ENCODE assay signal across 8 cellular contexts in genomic region chr10:97319671-97320479, GRCh38. TPM values are rescaled to one million over a fixed set of nuclear protein-coding genes. Genes with fewer than 3 reads are reported as not detected.
DNase-seq lines count a peak whose midpoint lies in the region; ATAC-seq and TF ChIP-seq lines count a peak whose summit lies in the region.

No MANE protein-coding gene starts in this region.

- POLR2A ChIA-PET in BJ (lab: Charles Lee) (no interaction called here), activated B cell treated with CpG ODN at 0.5 μM for 24 hours (lab: Charles Lee) (interaction anchor here (0.6 to 2.2 kb wide), 11 partner anchors 9 to 1230 kb away, joined by 3 to 41 read pairs (median 4); partner anchors contain the start of genes FRAT2 and RRP12)

- DNase-seq in BJ (ENCODE audit: low read depth) (no peak), activated B cell treated with CpG ODN at 0.5 μM for 24 hours (peak; percentile 72), kidney tubule cell (ENCODE audit: low spot score) (peak; percentile 51), DMS79 treated with DMSO at 0.1 percent for 48 hours (lab: John Stamatoyannopoulos, UW) (no peak)
- peak; percentile 60 for DNase-seq in central memory CD4-positive, alpha-beta T cell
- DNase-seq in stimulated activated CD4-positive, alpha-beta T cell treated with anti-CD3 and anti-CD28 coated beads, Interleukin-2, amount 100 ng/mL, for 24 hours = peak; percentile 64 to 69

- peaks cover 30% of the 10 kb centered on the region for H3K4me1 Mint-ChIP-seq in activated B cell treated with CpG ODN at 0.5 μM for 24 hours

- no peaks in the 10 kb centered on the region for H3K27me3 ChIP-seq in BJ (ENCODE audit: control insufficient read depth, insufficient read depth, low read length)
- H3K27me3 ChIP-seq in HUES48 (ENCODE audit: control insufficient read depth, insufficient read depth, low read length) = peaks cover 28% of the 10 kb centered on the region

- CTCF ChIA-PET in BJ (lab: Yijun Ruan, JAX) (interaction anchor here (1.0 to 1.7 kb wide), 2 partner anchors 13 to 46 kb away, joined by 4 to 6 read pairs; no protein-coding TSS in a partner anchor), activated B cell treated with CpG ODN at 0.5 μM for 24 hours (lab: Charles Lee) (interaction anchor here (1.1 to 2.6 kb wide), 4 partner anchors 13 to 81 kb away, joined by 3 to 9 read pairs (median 6); partner anchors contain the start of genes FRAT2 and RRP12)

- intact Hi-C loops in activated B cell treated with CpG ODN at 0.5 μM for 24 hours (cut with micrococcal nuclease) = loop anchor here (1.0 to 5.0 kb wide), 5 partner anchors 14 to 81 kb away; partner anchors contain the start of genes ARHGAP19, FRAT2 and RRP12

- peak overlapping the region; percentile 91 for H3K27ac Mint-ChIP-seq in activated B cell treated with CpG ODN at 0.5 μM for 24 hours

- H3K27ac ChIP-seq in HUES48 (ENCODE audit: low read depth, low read length) = peak overlapping the region; percentile 98

- peak overlapping the region; percentile 43 for H3K9ac ChIP-seq in HUES48 (ENCODE audit: low read depth, low read length)

- H3K4me3 ChIP-seq in BJ (ENCODE audit: low read depth, low read length) (peak overlapping the region; percentile 63), HUES48 (ENCODE audit: low read depth, low read length) (peak overlapping the region; percentile 82)

- no peak for TF ChIP-seq CTCF in BJ (IDR thresholded peaks at IDR 0.05; ENCODE audit: insufficient read depth, low read depth, low read length)
- TF ChIP-seq CTCF in activated B cell treated with CpG ODN at 0.5 μM for 24 hours (IDR thresholded peaks at IDR 0.05) = no peak

- H3K9me3 ChIP-seq in HUES48 (ENCODE audit: control insufficient read depth, insufficient read depth, low read length) = no peaks in the 10 kb centered on the region

- H3K36me3 ChIP-seq in BJ (ENCODE audit: control insufficient read depth, insufficient read depth, low read length) (no peaks in the 10 kb centered on the region), HUES48 (ENCODE audit: control insufficient read depth, insufficient read depth, low read length) (no peaks in the 10 kb centered on the region)

- ATAC-seq in GM19395 (IDR thresholded peaks at IDR 0.05; ENCODE audit: unreplicated experiment) = peak; percentile 18
- ATAC-seq in activated B cell treated with CpG ODN at 0.5 μM for 24 hours (ENCODE audit: low read depth) = peak; percentile 55

- peaks cover 22% of the 10 kb centered on the region for H3K4me1 ChIP-seq in HUES48 (ENCODE audit: control insufficient read depth, insufficient read depth, low read length)

- no peaks in the 10 kb centered on the region for H3K36me3 Mint-ChIP-seq in activated B cell treated with CpG ODN at 0.5 μM for 24 hours (ENCODE audit: low read depth)

- peak overlapping the region; percentile 89 for H3K4me3 Mint-ChIP-seq in activated B cell treated with CpG ODN at 0.5 μM for 24 hours

- no peaks in the 10 kb centered on the region for H3K9me3 Mint-ChIP-seq in activated B cell treated with CpG ODN at 0.5 μM for 24 hours

- no peaks in the 10 kb centered on the region for H3K27me3 Mint-ChIP-seq in activated B cell treated with CpG ODN at 0.5 μM for 24 hours

RNA-seq across cellular contexts. Expression of gene FRAT1, which starts 0.8 kb away (rescaled TPM):
- polyA plus RNA-seq in BJ (2011; rRNA removed) = 1.1 and 1.2 TPM in 2 replicates
- polyA minus RNA-seq in BJ (2011; rRNA and poly(A)+ RNA removed) = 0.82 and 0.90 TPM in 2 replicates
- 6.9 TPM in 2 replicates for total RNA-seq in activated B cell treated with CpG ODN at 0.5 μM for 24 hours

RNA-seq across cellular contexts. Expression of gene FRAT2, which starts 14.7 kb away (rescaled TPM):
- polyA plus RNA-seq in BJ (2011; rRNA removed) = 1.8 and 2.9 TPM in 2 replicates
- polyA minus RNA-seq in BJ (2011; rRNA and poly(A)+ RNA removed) = 1.4 and 2.3 TPM in 2 replicates
- 9.7 and 10.9 TPM in 2 replicates for total RNA-seq in activated B cell treated with CpG ODN at 0.5 μM for 24 hours

RNA-seq across cellular contexts. Expression of gene ARHGAP19, which starts 27.4 kb away (rescaled TPM):
- 2.4 and 4.9 TPM in 2 replicates for polyA plus RNA-seq in BJ (2011; rRNA removed)
- 3.4 and 3.6 TPM in 2 replicates for polyA minus RNA-seq in BJ (2011; rRNA and poly(A)+ RNA removed)
- total RNA-seq in activated B cell treated with CpG ODN at 0.5 μM for 24 hours = 14.7 and 17.8 TPM in 2 replicates

Comparison
In these comparisons a context has a peak if more than half of its experiments do, and no peak if none do; other contexts are left out.
1. DNase-seq: peak in activated B cell treated with CpG ODN at 0.5 μM for 24 hours (single experiment), central memory CD4-positive, alpha-beta T cell (single experiment), kidney tubule cell (single experiment) and stimulated activated CD4-positive, alpha-beta T cell treated with anti-CD3 and anti-CD28 coated beads, Interleukin-2, amount 100 ng/mL, for 24 hours (2 of 2); none in BJ (single experiment) and DMS79 treated with DMSO at 0.1 percent for 48 hours (single experiment).